ENCODE assay signal across 13 cellular contexts in the genomic region with DNA sequence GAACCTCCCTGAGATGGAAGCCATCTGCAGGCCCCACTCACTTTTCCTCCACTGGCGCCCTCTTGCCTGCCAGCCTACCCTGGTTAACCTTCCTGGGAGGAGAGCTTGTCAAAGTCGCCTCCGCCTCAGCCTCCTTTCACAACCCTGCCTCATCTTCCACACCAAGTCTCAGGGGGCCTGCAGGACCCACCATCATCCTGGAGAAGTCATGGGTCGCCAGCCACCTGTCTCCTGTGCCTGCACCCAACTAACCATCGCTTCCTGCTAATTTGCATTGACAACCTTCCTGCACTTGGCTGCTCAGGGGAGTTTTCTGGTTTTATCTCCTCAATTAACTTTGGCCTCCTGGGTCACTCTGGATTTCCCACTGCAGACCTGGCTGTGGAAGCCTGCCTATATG. TPM values are rescaled to one million over a fixed set of nuclear protein-coding genes. Genes with fewer than 3 reads are reported as not detected.
DNase-seq lines count a peak whose midpoint lies in the region; ATAC-seq and TF ChIP-seq lines count a peak whose summit lies in the region.
"Had no signal": no experiment of that assay in that cellular context is flagged by ENCODE, and none has a peak within 500 bp of the region (broad histone marks: within the 10 kb centered on the region; RNA-seq: fewer than 3 reads in every experiment).

No MANE protein-coding gene starts in this region.

- H3K4me1 Mint-ChIP-seq in stimulated activated effector memory CD8-positive, alpha-beta T cell treated with anti-CD3 and anti-CD28 coated beads, Interleukin-12 subunit alpha, Interleukin-12 subunit beta, amount 100 ng/mL, for 72 hours: peaks cover 29% of the 10 kb centered on the region

- intact Hi-C loops in colonic mucosa (cut with DNase I): no loop called here

- no peaks in the 10 kb centered on the region for H3K27me3 ChIP-seq in colonic mucosa

- ATAC-seq in GM18867 (IDR thresholded peaks at IDR 0.05; ENCODE audit: unreplicated experiment) (peak; percentile 29), GM21825 (IDR thresholded peaks at IDR 0.05; ENCODE audit: unreplicated experiment) (peak; percentile 35), HG03469 (IDR thresholded peaks at IDR 0.05; ENCODE audit: unreplicated experiment) (peak; percentile 23)
- ATAC-seq in stimulated activated effector memory CD8-positive, alpha-beta T cell treated with anti-CD3 and anti-CD28 coated beads, Interleukin-12 subunit alpha, Interleukin-12 subunit beta, amount 100 ng/mL, for 72 hours: no peak

- H3K9me3 Mint-ChIP-seq in stimulated activated effector memory CD8-positive, alpha-beta T cell treated with anti-CD3 and anti-CD28 coated beads, Interleukin-12 subunit alpha, Interleukin-12 subunit beta, amount 100 ng/mL, for 72 hours: no peaks in the 10 kb centered on the region
- H3K9me3 Mint-ChIP-seq: activated CD4-positive, alpha-beta T cell treated with anti-CD3 and anti-CD28 coated beads, Interleukin-2, amount 10 ng/mL, durations not matched to agents 24 days and 14 days had no signal

- TF ChIP-seq CTCF in colonic mucosa (IDR thresholded peaks at IDR 0.05): no peak

- H3K27ac Mint-ChIP-seq in stimulated activated effector memory CD8-positive, alpha-beta T cell treated with anti-CD3 and anti-CD28 coated beads, Interleukin-12 subunit alpha, Interleukin-12 subunit beta, amount 100 ng/mL, for 72 hours: no peak overlapping the region
- H3K27ac Mint-ChIP-seq: activated CD4-positive, alpha-beta T cell treated with anti-CD3 and anti-CD28 coated beads, Interleukin-2, amount 10 ng/mL, durations not matched to agents 24 days and 14 days had no signal

- peaks cover 6% of the 10 kb centered on the region for H3K36me3 Mint-ChIP-seq in stimulated activated effector memory CD8-positive, alpha-beta T cell treated with anti-CD3 and anti-CD28 coated beads, Interleukin-12 subunit alpha, Interleukin-12 subunit beta, amount 100 ng/mL, for 72 hours

- no peak overlapping the region for H3K4me3 ChIP-seq in colonic mucosa
- H3K4me3 ChIP-seq: stomach had no signal

- no peaks in the 10 kb centered on the region for H3K4me1 ChIP-seq in colonic mucosa
- H3K4me1 ChIP-seq: parathyroid adenoma, stomach had no signal

- DNase-seq in stimulated activated effector memory CD8-positive, alpha-beta T cell treated with anti-CD3 and anti-CD28 coated beads, Interleukin-12 subunit alpha, Interleukin-12 subunit beta, amount 100 ng/mL, for 72 hours (ENCODE audit: low spot score in 2 of 2): no peak
- no peak for DNase-seq in colonic mucosa
- no peak for DNase-seq in occipital lobe (lab: John Stamatoyannopoulos, UW)
- no peak for DNase-seq in NCI-H1694 treated with DMSO at 0.1 percent for 48 hours (lab: John Stamatoyannopoulos, UW)
- DNase-seq: activated CD4-positive, alpha-beta T cell treated with anti-CD3 and anti-CD28 coated beads, Interleukin-2, amount 10 ng/mL, durations not matched to agents 24 days and 14 days; activated effector memory CD4-positive, alpha-beta T cell treated with anti-CD3 and anti-CD28 coated beads, Interleukin-2, amount 50 U/mL, for 16 hours; COR-L47; NCI-H82; stomach had no signal

- no peak overlapping the region for H3K27ac ChIP-seq in colonic mucosa
- H3K27ac ChIP-seq: parathyroid adenoma, stomach had no signal

- H3K36me3 ChIP-seq in colonic mucosa: no peaks in the 10 kb centered on the region
- H3K36me3 ChIP-seq: stomach had no signal

- no peaks in the 10 kb centered on the region for H3K9me3 ChIP-seq in colonic mucosa
- H3K9me3 ChIP-seq: stomach had no signal

- peak overlapping the region; percentile 49 for H3K4me3 Mint-ChIP-seq in stimulated activated effector memory CD8-positive, alpha-beta T cell treated with anti-CD3 and anti-CD28 coated beads, Interleukin-12 subunit alpha, Interleukin-12 subunit beta, amount 100 ng/mL, for 72 hours
- H3K4me3 Mint-ChIP-seq: activated CD4-positive, alpha-beta T cell treated with anti-CD3 and anti-CD28 coated beads, Interleukin-2, amount 10 ng/mL, durations not matched to agents 24 days and 14 days had no signal

- no peak overlapping the region for H3K9ac ChIP-seq in colonic mucosa (ENCODE audit: low read depth in 2 of 2, low read length in 2 of 2)
- H3K9ac ChIP-seq: parathyroid adenoma had no signal

RNA-seq across cellular contexts. Expression of a gene that starts 52.8 kb away (rescaled TPM):
- total RNA-seq in colonic mucosa (10 to 100 TPM; 71.1 to 94.0 TPM), occipital lobe (61.6 TPM)
